Comparison of ENCODE assay signal across 1 cellular context in genomic region chr14:101561897-101562490, GRCh38.
TF ChIP-seq lines count a peak whose summit lies in the region.

No MANE protein-coding gene starts in this region.

TF ChIP-seq in WTC11, 78 proteins besides CTCF, POLR2A, EP300 and RAD21 (continued from another document):
- no peak for TF ChIP-seq MLX (CRISPR knock-in tag; IDR thresholded peaks at IDR 0.05)
- no peak for TF ChIP-seq SMAD3 (CRISPR knock-in tag; IDR thresholded peaks at IDR 0.05; ENCODE audit: borderline replicate concordance)
- TF ChIP-seq ELF4 (CRISPR knock-in tag; IDR thresholded peaks at IDR 0.05; ENCODE audit: low read depth) = no peak
- TF ChIP-seq ARID4B (CRISPR knock-in tag; IDR thresholded peaks at IDR 0.05; ENCODE audit: borderline replicate concordance) = no peak
- TF ChIP-seq SOX15 (CRISPR knock-in tag; IDR thresholded peaks at IDR 0.05) = no peak
- TF ChIP-seq OVOL2 (CRISPR knock-in tag; IDR thresholded peaks at IDR 0.05; ENCODE audit: borderline replicate concordance) = no peak
TF ChIP-seq in WTC11: peak in this region for 0.
